27 cellular contexts compared by ENCODE assay signal in genomic region chr15:42858999-42859789, GRCh38.
DNase-seq lines count a peak whose midpoint lies in the region; ATAC-seq and TF ChIP-seq lines count a peak whose summit lies in the region.
"Had no signal": no experiment of that assay in that cellular context is flagged by ENCODE, and none has a peak within 500 bp of the region (broad histone marks: within the 10 kb centered on the region; RNA-seq: fewer than 3 reads in every experiment).

No MANE protein-coding gene starts in this region.

- TF ChIP-seq CTCF in ascending aorta (IDR thresholded peaks at IDR 0.05) (no peak), OCI-LY7 (conservative IDR thresholded peaks at IDR 0.05; ENCODE audit: low read length) (no peak)

- ATAC-seq in Right ventricle myocardium superior (ENCODE audit: poor library complexity) (peak; percentile 91), GM21786 (IDR thresholded peaks at IDR 0.05; ENCODE audit: unreplicated experiment) (no peak), GM18505 (IDR thresholded peaks at IDR 0.05; ENCODE audit: unreplicated experiment) (no peak)
- ATAC-seq: HCT116 had no signal

- H3K27me3 ChIP-seq in ascending aorta: no peaks in the 10 kb centered on the region
- H3K27me3 ChIP-seq: BLaER1 treated with 17β-estradiol and CSF1 and Interleukin-3, amounts not matched to agents 10 nM and 100 nM; brain microvascular endothelial cell; MG63; SJSA1; vagina had no signal

- POLR2A ChIA-PET in OCI-LY7 (lab: Charles Lee): no interaction called here

- intact Hi-C loops in ascending aorta (cut with DNase I) (loop anchor here (5.0 kb wide), 1 partner anchor 58 kb away; no protein-coding TSS in a partner anchor), Right ventricle myocardium superior (cut with DNase I) (no loop called here), OCI-LY7 (cut with micrococcal nuclease; ENCODE audit: unreplicated experiment) (no loop called here)

- H3K79me2 ChIP-seq in OCI-LY7 (ENCODE audit: insufficient read depth, low read depth, low read length): no peaks in the 10 kb centered on the region

- H3K27ac ChIP-seq in ascending aorta: peak overlapping the region; percentile 60 to 64
- no peak overlapping the region for H3K27ac ChIP-seq in OCI-LY7 (ENCODE audit: low read depth, low read length, poor library complexity, severe bottlenecking)
- H3K27ac ChIP-seq: BLaER1 treated with 17β-estradiol and CSF1 and Interleukin-3, amounts not matched to agents 10 nM and 100 nM; brain microvascular endothelial cell; SJSA1; vagina had no signal

- no peaks in the 10 kb centered on the region for H4K20me1 ChIP-seq in OCI-LY7 (ENCODE audit: insufficient read depth, low read length)
- H4K20me1 ChIP-seq: BLaER1 treated with 17β-estradiol and CSF1 and Interleukin-3, amounts not matched to agents 10 nM and 100 nM had no signal

- CTCF ChIA-PET in OCI-LY7 (lab: Charles Lee; ENCODE audit: unreplicated experiment): no interaction called here

- H3K9me3 ChIP-seq in ascending aorta: no peaks in the 10 kb centered on the region
- H3K9me3 ChIP-seq in OCI-LY7 (ENCODE audit: low read length): no peaks in the 10 kb centered on the region
- H3K9me3 ChIP-seq: Caco-2, MG63, SJSA1, vagina had no signal

- no peak overlapping the region for H2AFZ ChIP-seq in OCI-LY7 (ENCODE audit: low read length)

- H3K9me2 ChIP-seq in OCI-LY7 (ENCODE audit: insufficient read depth, low read length): no peaks in the 10 kb centered on the region

- H3K4me1 ChIP-seq in ascending aorta (peaks cover 0 to 9% of the 10 kb centered on the region in 2 donors), OCI-LY7 (ENCODE audit: insufficient read depth, low read length, poor library complexity, severe bottlenecking) (no peaks in the 10 kb centered on the region)
- H3K4me1 ChIP-seq: vagina had no signal

- no peaks in the 10 kb centered on the region for H3K36me3 ChIP-seq in ascending aorta
- 0 out of 2 replicates have a peak, but pooled peaks cover 9% of the 10 kb centered on the region for H3K36me3 ChIP-seq in OCI-LY7 (ENCODE audit: insufficient read depth, low read length)
- H3K36me3 ChIP-seq: brain microvascular endothelial cell, MG63, SJSA1, vagina had no signal

- DNase-seq in AG08396 (ENCODE audit: low spot score) (peak; percentile 6), ascending aorta (ENCODE audit: low spot score in 2 of 2) (no peak), Right ventricle myocardium superior (no peak), myocyte (ENCODE audit: low read depth) (peak; percentile 66), GM19238 (ENCODE audit: insufficient read length, low spot score) (no peak), OCI-LY7 (ENCODE audit: low spot score) (no peak)
- DNase-seq: activated CD4-positive, alpha-beta memory T cell treated with anti-CD3 and anti-CD28 coated beads, Interleukin-2, amount 10 ng/mL, durations not matched to agents 7 days and 5 days; activated CD4-positive, CD25-positive, alpha-beta regulatory T cell treated with anti-CD3 and anti-CD28 coated beads, Interleukin-2, amount 50 U/mL, for 72 hours; activated effector memory CD4-positive, alpha-beta T cell treated with Interleukin-2 at 50 U/mL for 16 hours; brain microvascular endothelial cell; DND-41; endodermal cell; kidney glomerular epithelial cell; MG63; NCI-H2081 treated with DMSO at 0.1 percent for 48 hours; nucleus accumbens; OCI-M1; stimulated activated CD4-positive, alpha-beta T cell treated with anti-CD3 and anti-CD28 coated beads, Interleukin-2, amount 100 ng/mL, for 48 hours; stimulated activated naive CD4-positive, alpha-beta T cell; T-helper 1 cell had no signal

- no peak for TF ChIP-seq POLR2A in GM18505 (IDR thresholded peaks at IDR 0.05; ENCODE audit: borderline replicate concordance, extremely low read depth, insufficient read depth, insufficient read length)

- H3K4me2 ChIP-seq in OCI-LY7 (ENCODE audit: low read length): no peak overlapping the region

- no TSS peak for BruUV-seq in OCI-LY7 (replicated peaks; lab: Mats Ljungman, UMichigan)

- H3K4me3 ChIP-seq in ascending aorta (no peak overlapping the region), OCI-LY7 (ENCODE audit: low read depth, low read length, poor library complexity, severe bottlenecking) (no peak overlapping the region)
- H3K4me3 ChIP-seq: BLaER1 treated with 17β-estradiol and CSF1 and Interleukin-3, amounts not matched to agents 10 nM and 100 nM; MG63; SJSA1; vagina had no signal

Comparison
In these comparisons a context has a peak if more than half of its experiments do, and no peak if none do; other contexts are left out.
1. DNase-seq: peak in AG08396 (single experiment) and myocyte (single experiment); none in ascending aorta (0 of 2), Right ventricle myocardium superior (single experiment), GM19238 (single experiment) and OCI-LY7 (single experiment).